Comparison of ENCODE assay signal across 11 cellular contexts in genomic region chr20:39676857-39677351, GRCh38.
DNase-seq lines count a peak whose midpoint lies in the region; ATAC-seq, FAIRE-seq and TF ChIP-seq lines count a peak whose summit lies in the region.
"Had no signal": no experiment of that assay in that cellular context is flagged by ENCODE, and none has a peak within 500 bp of the region (broad histone marks: within the 10 kb centered on the region; RNA-seq: fewer than 3 reads in every experiment).

No MANE protein-coding gene starts in this region.

- H3K4me3 ChIP-seq in Caco-2 (ENCODE audit: low read depth, low read length) (no peak overlapping the region), HEK293 (ENCODE audit: low read depth, low read length) (no peak overlapping the region), astrocyte (ENCODE audit: insufficient read depth, low read depth, low read length) (no peak overlapping the region)

- H3K27ac Mint-ChIP-seq in Caco-2 (ENCODE audit: unreplicated experiment) = no peak overlapping the region
- no peak overlapping the region for H3K27ac Mint-ChIP-seq in astrocyte (ENCODE audit: unreplicated experiment)
- no peak overlapping the region for H3K27ac Mint-ChIP-seq in stimulated activated naive B cell treated with anti-CD40 and anti-IgM and Interleukin-4, amounts not matched to agents 10 μg/mL and 1 μg/mL and 100 μg/mL, for 72 hours
- H3K27ac Mint-ChIP-seq in activated T-cell treated with anti-CD3 and anti-CD28 coated beads, Interleukin-2, amount 50 U/mL, for 72 hours = no peak overlapping the region

- H3K27me3 Mint-ChIP-seq in Caco-2 (ENCODE audit: insufficient read depth, unreplicated experiment) (no peaks in the 10 kb centered on the region), astrocyte (ENCODE audit: low read depth, unreplicated experiment) (peaks cover 4% of the 10 kb centered on the region)
- H3K27me3 Mint-ChIP-seq in stimulated activated naive B cell treated with anti-CD40 and anti-IgM and Interleukin-4, amounts not matched to agents 10 μg/mL and 1 μg/mL and 100 μg/mL, for 72 hours = no peaks in the 10 kb centered on the region
- no peaks in the 10 kb centered on the region for H3K27me3 Mint-ChIP-seq in activated T-cell treated with anti-CD3 and anti-CD28 coated beads, Interleukin-2, amount 50 U/mL, for 72 hours (ENCODE audit: low read depth)

- H3K4me3 Mint-ChIP-seq in Caco-2 (ENCODE audit: unreplicated experiment) = no peak overlapping the region
- H3K4me3 Mint-ChIP-seq in astrocyte (ENCODE audit: unreplicated experiment) = no peak overlapping the region
- no peak overlapping the region for H3K4me3 Mint-ChIP-seq in stimulated activated naive B cell treated with anti-CD40 and anti-IgM and Interleukin-4, amounts not matched to agents 10 μg/mL and 1 μg/mL and 100 μg/mL, for 72 hours
- no peak overlapping the region for H3K4me3 Mint-ChIP-seq in activated T-cell treated with anti-CD3 and anti-CD28 coated beads, Interleukin-2, amount 50 U/mL, for 72 hours

- no peaks in the 10 kb centered on the region for H3K27me3 ChIP-seq in Caco-2 (replicated peaks; ENCODE audit: control insufficient read depth, insufficient read depth, low read length)
- no peaks in the 10 kb centered on the region for H3K27me3 ChIP-seq in astrocyte (ENCODE audit: insufficient read depth, low read length)

- TF ChIP-seq CTCF in Caco-2 (IDR thresholded peaks at IDR 0.05; ENCODE audit: insufficient read depth in 1 of 2, low read depth in 1 of 2, low read length in 1 of 2, severe bottlenecking in 1 of 2, unreplicated experiment in 1 of 2) (peak; percentile 52 to 71), HEK293 (tag by site-specific recombination; IDR thresholded peaks at IDR 0.05) (no peak), astrocyte (IDR thresholded peaks at IDR 0.05; ENCODE audit: insufficient read depth, low read depth, low read length) (peak; percentile 14)

- intact Hi-C loops in Caco-2 (cut with micrococcal nuclease; ENCODE audit: unreplicated experiment) = loop anchor here (1.0 kb wide), 1 partner anchor 197 kb away; no protein-coding TSS in a partner anchor

- H3K27ac ChIP-seq in HEK293 (ENCODE audit: extremely low read depth, low read depth, low read length) (no peak overlapping the region), astrocyte (ENCODE audit: low read depth, low read length) (no peak overlapping the region)

- H3K4me2 ChIP-seq in astrocyte (ENCODE audit: low read length) = no peak overlapping the region

- H3K4me1 Mint-ChIP-seq in Caco-2 (ENCODE audit: low read depth, unreplicated experiment) (no peaks in the 10 kb centered on the region), astrocyte (ENCODE audit: low read depth, unreplicated experiment) (no peaks in the 10 kb centered on the region)
- H3K4me1 Mint-ChIP-seq in stimulated activated naive B cell treated with anti-CD40 and anti-IgM and Interleukin-4, amounts not matched to agents 10 μg/mL and 1 μg/mL and 100 μg/mL, for 72 hours = no peaks in the 10 kb centered on the region
- H3K4me1 Mint-ChIP-seq in activated T-cell treated with anti-CD3 and anti-CD28 coated beads, Interleukin-2, amount 50 U/mL, for 72 hours (ENCODE audit: low read depth) = no peaks in the 10 kb centered on the region

- POLR2A ChIA-PET in Caco-2 (lab: Charles Lee) = no interaction called here
- POLR2A ChIA-PET in HEK293 (lab: Yijun Ruan, JAX) = no interaction called here

- H3K9me3 Mint-ChIP-seq in Caco-2 (ENCODE audit: unreplicated experiment) (no peaks in the 10 kb centered on the region), astrocyte (ENCODE audit: unreplicated experiment) (peaks cover 14% of the 10 kb centered on the region)
- peaks cover 0 to 4% of the 10 kb centered on the region in 2 donors for H3K9me3 Mint-ChIP-seq in stimulated activated naive B cell treated with anti-CD40 and anti-IgM and Interleukin-4, amounts not matched to agents 10 μg/mL and 1 μg/mL and 100 μg/mL, for 72 hours
- peaks cover 1 to 2% of the 10 kb centered on the region in 2 donors for H3K9me3 Mint-ChIP-seq in activated T-cell treated with anti-CD3 and anti-CD28 coated beads, Interleukin-2, amount 50 U/mL, for 72 hours

- no peaks in the 10 kb centered on the region for H3K4me1 ChIP-seq in Caco-2
- H3K4me1 ChIP-seq in HEK293 (ENCODE audit: control insufficient read depth, insufficient read depth, low read length) = no peaks in the 10 kb centered on the region
- no peaks in the 10 kb centered on the region for H3K4me1 ChIP-seq in astrocyte (ENCODE audit: insufficient read depth, low read length)

- no peaks in the 10 kb centered on the region for H4K20me1 ChIP-seq in astrocyte (ENCODE audit: insufficient read depth, low read length)

- no peaks in the 10 kb centered on the region for H3K36me3 ChIP-seq in Caco-2 (ENCODE audit: control insufficient read depth, insufficient read depth, low read length)
- no peaks in the 10 kb centered on the region for H3K36me3 ChIP-seq in HEK293 (ENCODE audit: control insufficient read depth in 2 of 2, insufficient read depth in 1 of 2, low read length in 2 of 2)
- H3K36me3 ChIP-seq in astrocyte (ENCODE audit: insufficient read depth, low read length) = no peaks in the 10 kb centered on the region

- DNase-seq in Caco-2 (peak in 1 of 2 experiments; percentile 41), astrocyte (ENCODE audit: low read depth) (no peak), midbrain (lab: John Stamatoyannopoulos, UW) (peak; percentile 8), COR-L47 (lab: John Stamatoyannopoulos, UW) (no peak)
- no peak for DNase-seq in stimulated activated naive B cell treated with anti-CD40 and anti-IgM and Interleukin-4, amounts not matched to agents 10 μg/mL and 1 μg/mL and 100 μg/mL, for 72 hours
- no peak for DNase-seq in activated T-cell treated with anti-CD3 and anti-CD28 coated beads, Interleukin-2, amount 50 U/mL, for 72 hours
- DNase-seq: GF-D8; stimulated activated CD4-positive, alpha-beta T cell treated with anti-CD3 and anti-CD28 coated beads, Interleukin-4, amount 100 ng/mL, for 24 hours had no signal

- no peaks in the 10 kb centered on the region for H3K36me3 Mint-ChIP-seq in Caco-2 (ENCODE audit: insufficient read depth, unreplicated experiment)
- no peaks in the 10 kb centered on the region for H3K36me3 Mint-ChIP-seq in astrocyte (ENCODE audit: low read depth, unreplicated experiment)
- no peaks in the 10 kb centered on the region for H3K36me3 Mint-ChIP-seq in stimulated activated naive B cell treated with anti-CD40 and anti-IgM and Interleukin-4, amounts not matched to agents 10 μg/mL and 1 μg/mL and 100 μg/mL, for 72 hours
- H3K36me3 Mint-ChIP-seq in activated T-cell treated with anti-CD3 and anti-CD28 coated beads, Interleukin-2, amount 50 U/mL, for 72 hours (ENCODE audit: insufficient read depth in 2 of 2) = peaks cover 0 to 2% of the 10 kb centered on the region in 2 donors

- CTCF ChIA-PET in Caco-2 (lab: Charles Lee) (interaction anchor here (0.6 to 1.3 kb wide), 4 partner anchors 15 to 568 kb away, joined by 3 to 12 read pairs (median 3); no protein-coding TSS in a partner anchor), HEK293 (lab: Yijun Ruan, JAX) (interaction anchor here (0.7 to 1.7 kb wide), 6 partner anchors 8 to 713 kb away, joined by 3 to 9 read pairs (median 4); no protein-coding TSS in a partner anchor)

- no peak overlapping the region for H3K9ac ChIP-seq in astrocyte (ENCODE audit: low read length)

- no peak for ATAC-seq in stimulated activated naive B cell treated with anti-CD40 and anti-IgM and Interleukin-4, amounts not matched to agents 10 μg/mL and 1 μg/mL and 100 μg/mL, for 72 hours (replicated peaks)
- ATAC-seq in activated T-cell treated with anti-CD3 and anti-CD28 coated beads, Interleukin-2, amount 50 U/mL, for 72 hours (replicated peaks in 1 of 2) = no peak
- ATAC-seq in GM18909 (IDR thresholded peaks at IDR 0.05; ENCODE audit: poor library complexity, unreplicated experiment) = no peak
- ATAC-seq: activated CD4-positive, CD25-positive, alpha-beta regulatory T cell treated with anti-CD3 and anti-CD28 coated beads, Interleukin-2, amount 50 U/mL, for 24 hours had no signal

- no peak overlapping the region for H2AFZ ChIP-seq in astrocyte (ENCODE audit: low read depth, low read length)

- H3K9me3 ChIP-seq in Caco-2 (no peaks in the 10 kb centered on the region), HEK293 (ENCODE audit: control insufficient read depth, insufficient read depth, low read depth, low read length) (no peaks in the 10 kb centered on the region), astrocyte (ENCODE audit: insufficient read depth, low read depth, low read length) (no peaks in the 10 kb centered on the region)

- no TSS peak for BruUV-seq in Caco-2 (replicated peaks; lab: Mats Ljungman, UMichigan)

- no peak for FAIRE-seq in astrocyte (lab: Jason Lieb, UNC)

- no peaks in the 10 kb centered on the region for H3K79me2 ChIP-seq in astrocyte (ENCODE audit: insufficient read depth, low read length)

TF ChIP-seq in HEK293, 187 proteins besides CTCF, POLR2A, EP300 and RAD21:
- TF ChIP-seq ZNF654 (tag by site-specific recombination; IDR thresholded peaks at IDR 0.05; ENCODE audit: low read depth) (0 out of 2 replicates have a peak, but pooled peaks have one; percentile 13), ZSCAN16 (tag by site-specific recombination; IDR thresholded peaks at IDR 0.05) (no peak)
